Comparison of ENCODE assay signal across 29 cellular contexts in genomic region chrX:40495659-40496058, GRCh38.
"Had no signal": no experiment of that assay in that cellular context is flagged by ENCODE, and none has a peak within 500 bp of the region (broad histone marks: within the 10 kb centered on the region; RNA-seq: fewer than 3 reads in every experiment).

No MANE protein-coding gene starts in this region.

- H3K4me2 ChIP-seq: hepatocyte had no signal

- H3K4me3 Mint-ChIP-seq: dendritic cell treated with granulocyte-macrophage colony-stimulating factor and Interleukin-4, amounts not matched to agents 40 ng/mL and 50 ng/mL, for 4 days; effector memory CD8-positive, alpha-beta T cell; endodermal cell had no signal

- H3K4me1 Mint-ChIP-seq: endodermal cell had no signal

- H3K4me1 ChIP-seq: colonic mucosa, esophagus muscularis mucosa, esophagus squamous epithelium, foreskin keratinocyte, gastrocnemius medialis, gastroesophageal sphincter, heart right ventricle had no signal

- DNase-seq: colonic mucosa; cortex of kidney; dermis blood vessel endothelial cell; dorsolateral prefrontal cortex; effector CD4-positive, alpha-beta T cell; effector CD8-positive, alpha-beta T cell; effector memory CD4-positive, alpha-beta T cell; effector memory CD8-positive, alpha-beta T cell; endodermal cell; erythroblast; esophagus squamous epithelium; foreskin fibroblast; foreskin keratinocyte; foreskin melanocyte; gastrocnemius medialis; glutamatergic neuron; head of caudate nucleus; heart left ventricle; heart right ventricle had no signal

- ATAC-seq: effector memory CD8-positive, alpha-beta T cell; esophagus mucosa; foreskin keratinocyte; gastrocnemius medialis; gastroesophageal sphincter; heart right ventricle had no signal

- H3K27ac ChIP-seq: colonic mucosa, coronary artery, epithelial cell of prostate, esophagus muscularis mucosa, esophagus squamous epithelium, foreskin keratinocyte, gastrocnemius medialis, gastroesophageal sphincter, heart left ventricle, heart right ventricle, hepatocyte had no signal

- H3K9me3 Mint-ChIP-seq: dendritic cell treated with granulocyte-macrophage colony-stimulating factor and Interleukin-4, amounts not matched to agents 40 ng/mL and 50 ng/mL, for 4 days; effector memory CD8-positive, alpha-beta T cell had no signal

- H3K79me2 ChIP-seq: hepatocyte had no signal

- H3K27ac Mint-ChIP-seq: dendritic cell treated with granulocyte-macrophage colony-stimulating factor and Interleukin-4, amounts not matched to agents 40 ng/mL and 50 ng/mL, for 4 days; effector memory CD8-positive, alpha-beta T cell; endodermal cell had no signal

- H3K4me3 ChIP-seq: colonic mucosa, coronary artery, dorsolateral prefrontal cortex, esophagus muscularis mucosa, esophagus squamous epithelium, gastrocnemius medialis, gastroesophageal sphincter, heart left ventricle, heart right ventricle, hepatocyte had no signal

- H3K36me3 ChIP-seq: colonic mucosa, esophagus muscularis mucosa, esophagus squamous epithelium, gastrocnemius medialis, gastroesophageal sphincter, heart left ventricle, heart right ventricle had no signal

- H3K27me3 Mint-ChIP-seq: effector memory CD8-positive, alpha-beta T cell had no signal

- H3K9me3 ChIP-seq: colonic mucosa, gastrocnemius medialis had no signal

- H2AFZ ChIP-seq: hepatocyte had no signal

- H3K27me3 ChIP-seq: esophagus muscularis mucosa, esophagus squamous epithelium, foreskin keratinocyte, gastroesophageal sphincter, hepatocyte had no signal

- FAIRE-seq: endometrium, endothelial cell of umbilical vein, frontal cortex had no signal
